In genomic region chr9:95182854-95183563, GRCh38 we compare ENCODE assay signal across 1 cellular context.
TF ChIP-seq lines count a peak whose summit lies in the region.

No MANE protein-coding gene starts in this region.

TF ChIP-seq in WTC11, 78 proteins besides CTCF, POLR2A, EP300 and RAD21 (continued from another document):
- TF ChIP-seq NFYB (CRISPR knock-in tag; conservative IDR thresholded peaks at IDR 0.05; ENCODE audit: low read depth) (no peak), ZNF138 (CRISPR knock-in tag; conservative IDR thresholded peaks at IDR 0.05) (no peak), AFF4 (CRISPR knock-in tag; IDR thresholded peaks at IDR 0.05; ENCODE audit: borderline replicate concordance) (no peak), CDX4 (CRISPR knock-in tag; IDR thresholded peaks at IDR 0.05; ENCODE audit: borderline replicate concordance) (no peak), TEAD1 (CRISPR knock-in tag; IDR thresholded peaks at IDR 0.05) (peak; percentile 95; the same call in 1 of the 2 replicates), PRDM15 (CRISPR knock-in tag; IDR thresholded peaks at IDR 0.05) (no peak), ZNF423 (CRISPR knock-in tag; IDR thresholded peaks at IDR 0.05) (no peak), ATF6 (CRISPR knock-in tag; IDR thresholded peaks at IDR 0.05) (no peak), TEAD4 (CRISPR knock-in tag; IDR thresholded peaks at IDR 0.05) (peak; percentile 79; the same call in 1 of the 2 replicates), GRHL2 (CRISPR knock-in tag; IDR thresholded peaks at IDR 0.05; ENCODE audit: insufficient replicate concordance, severe bottlenecking) (no peak), GTF2I (CRISPR knock-in tag; conservative IDR thresholded peaks at IDR 0.05) (no peak), IRF2 (CRISPR knock-in tag; IDR thresholded peaks at IDR 0.05; ENCODE audit: borderline replicate concordance, low read depth) (no peak), ESRRA (CRISPR knock-in tag; IDR thresholded peaks at IDR 0.05; ENCODE audit: borderline replicate concordance) (peak; percentile 95; the same call in 1 of the 2 replicates), JAZF1 (CRISPR knock-in tag; IDR thresholded peaks at IDR 0.05) (no peak), IRF1 (CRISPR knock-in tag; IDR thresholded peaks at IDR 0.05) (no peak), ARID4B (CRISPR knock-in tag; IDR thresholded peaks at IDR 0.05; ENCODE audit: borderline replicate concordance) (no peak), HMGA2 (CRISPR knock-in tag; IDR thresholded peaks at IDR 0.05) (no peak), STAT6 (CRISPR knock-in tag; conservative IDR thresholded peaks at IDR 0.05; ENCODE audit: low read depth) (no peak), ZNF532 (CRISPR knock-in tag; IDR thresholded peaks at IDR 0.05; ENCODE audit: borderline replicate concordance) (no peak), E2F5 (CRISPR knock-in tag; IDR thresholded peaks at IDR 0.05) (no peak), SMAD3 (CRISPR knock-in tag; IDR thresholded peaks at IDR 0.05; ENCODE audit: borderline replicate concordance) (no peak), HMGXB4 (CRISPR knock-in tag; IDR thresholded peaks at IDR 0.05) (no peak)
